Comparison of ENCODE assay signal across 1 cellular context in genomic region chr12:45669093-45669492, GRCh38.
TF ChIP-seq lines count a peak whose summit lies in the region.

No MANE protein-coding gene starts in this region.

TF ChIP-seq in GM12878, 131 proteins besides CTCF, POLR2A, EP300 and RAD21 (continued from another document and continues in another):
- TF ChIP-seq ZZZ3 (IDR thresholded peaks at IDR 0.05; ENCODE audit: control insufficient read depth, insufficient read length, low read depth) (no peak), ZBED1 (IDR thresholded peaks at IDR 0.05; ENCODE audit: borderline replicate concordance) (no peak), CBX5 (IDR thresholded peaks at IDR 0.05; ENCODE audit: low read depth) (no peak), HSF1 (IDR thresholded peaks at IDR 0.05; ENCODE audit: low read depth, low read length) (no peak), SMAD5 (IDR thresholded peaks at IDR 0.05; ENCODE audit: low read depth) (no peak), WRNIP1 (IDR thresholded peaks at IDR 0.05; ENCODE audit: borderline replicate concordance, low read depth, low read length) (no peak), ZNF274 (IDR thresholded peaks at IDR 0.05; ENCODE audit: insufficient read depth, insufficient read length) (no peak), RFX5 (IDR thresholded peaks at IDR 0.05; ENCODE audit: low read depth, low read length) (no peak), NRF1 (conservative IDR thresholded peaks at IDR 0.05; ENCODE audit: low read depth, low read length) (no peak), IRF3 (IDR thresholded peaks at IDR 0.05) (no peak), CREB1 (IDR thresholded peaks at IDR 0.05; ENCODE audit: low read depth) (no peak), NFIC (IDR thresholded peaks at IDR 0.05; ENCODE audit: low read depth, low read length) (peak; percentile 59; the same call in 1 of the 2 replicates), MAX (IDR thresholded peaks at IDR 0.05; ENCODE audit: low read depth, low read length) (no peak), MYC (IDR thresholded peaks at IDR 0.05; ENCODE audit: insufficient read depth, insufficient read length, insufficient replicate concordance, low read length, severe bottlenecking) (no peak), MTA2 (IDR thresholded peaks at IDR 0.05; ENCODE audit: low read depth) (peak; percentile 70), ZBTB33 (IDR thresholded peaks at IDR 0.05) (no peak), CEBPZ (IDR thresholded peaks at IDR 0.05; ENCODE audit: low read depth, low read length) (no peak), HDGF (IDR thresholded peaks at IDR 0.05) (no peak), STAT3 (IDR thresholded peaks at IDR 0.05; ENCODE audit: low read depth, low read length) (no peak), IRF4 (IDR thresholded peaks at IDR 0.05; ENCODE audit: low read depth, low read length) (0 out of 2 replicates have a peak, but pooled peaks have one; percentile 33), TCF12 (IDR thresholded peaks at IDR 0.05; ENCODE audit: low read depth, low read length) (no peak), ZBTB11 (CRISPR knock-in tag; IDR thresholded peaks at IDR 0.05) (no peak), CBFB (IDR thresholded peaks at IDR 0.05; ENCODE audit: low read depth) (no peak), GATAD2B (conservative IDR thresholded peaks at IDR 0.05; ENCODE audit: low read depth) (no peak), EED (IDR thresholded peaks at IDR 0.05; ENCODE audit: low read depth) (no peak), CHD1 (IDR thresholded peaks at IDR 0.05; ENCODE audit: low read depth, low read length) (no peak), JUND (IDR thresholded peaks at IDR 0.05; ENCODE audit: low read depth, low read length) (no peak), IKZF1 (conservative IDR thresholded peaks at IDR 0.05) (peak; percentile 40; the same call in 1 of the 2 replicates), LARP7 (IDR thresholded peaks at IDR 0.05) (no peak), ATF3 (IDR thresholded peaks at IDR 0.05; ENCODE audit: borderline replicate concordance, extremely low read depth, low read depth, low read length) (no peak), MTA3 (IDR thresholded peaks at IDR 0.05; ENCODE audit: borderline replicate concordance, low read length) (peak; percentile 56; the same call in 1 of the 2 replicates), NFYA (IDR thresholded peaks at IDR 0.05; ENCODE audit: borderline replicate concordance, low read depth, low read length) (no peak), CHD2 (IDR thresholded peaks at IDR 0.05; ENCODE audit: borderline replicate concordance, low read depth, low read length) (no peak), BACH1 (IDR thresholded peaks at IDR 0.05; ENCODE audit: borderline replicate concordance) (0 out of 2 replicates have a peak, but pooled peaks have one; percentile 27), SUZ12 (IDR thresholded peaks at IDR 0.05; ENCODE audit: unreplicated experiment) (no peak), BHLHE40 (IDR thresholded peaks at IDR 0.05; ENCODE audit: borderline replicate concordance in 1 of 2, low read depth in 2 of 2, low read length in 1 of 2) (no peak), MYB (IDR thresholded peaks at IDR 0.05; ENCODE audit: borderline replicate concordance, low read depth, low read length) (no peak), MEF2A (IDR thresholded peaks at IDR 0.05; ENCODE audit: insufficient read depth, low read depth, low read length) (no peak), ZNF384 (IDR thresholded peaks at IDR 0.05; ENCODE audit: borderline replicate concordance, low read depth, low read length) (no peak), RELB (IDR thresholded peaks at IDR 0.05; ENCODE audit: low read depth) (no peak), USF2 (IDR thresholded peaks at IDR 0.05; ENCODE audit: borderline replicate concordance, low read depth, low read length) (no peak), SMC3 (IDR thresholded peaks at IDR 0.05; ENCODE audit: borderline replicate concordance, low read length) (no peak), FOXK2 (IDR thresholded peaks at IDR 0.05) (no peak), ZNF592 (IDR thresholded peaks at IDR 0.05) (no peak), KAT2A (conservative IDR thresholded peaks at IDR 0.05; ENCODE audit: control insufficient read depth, low read depth, low read length) (no peak), SPI1 (IDR thresholded peaks at IDR 0.05; ENCODE audit: borderline replicate concordance, insufficient read depth, low read depth, low read length) (peak; percentile 45; the same call in 1 of the 2 replicates)
